In the genomic region with DNA sequence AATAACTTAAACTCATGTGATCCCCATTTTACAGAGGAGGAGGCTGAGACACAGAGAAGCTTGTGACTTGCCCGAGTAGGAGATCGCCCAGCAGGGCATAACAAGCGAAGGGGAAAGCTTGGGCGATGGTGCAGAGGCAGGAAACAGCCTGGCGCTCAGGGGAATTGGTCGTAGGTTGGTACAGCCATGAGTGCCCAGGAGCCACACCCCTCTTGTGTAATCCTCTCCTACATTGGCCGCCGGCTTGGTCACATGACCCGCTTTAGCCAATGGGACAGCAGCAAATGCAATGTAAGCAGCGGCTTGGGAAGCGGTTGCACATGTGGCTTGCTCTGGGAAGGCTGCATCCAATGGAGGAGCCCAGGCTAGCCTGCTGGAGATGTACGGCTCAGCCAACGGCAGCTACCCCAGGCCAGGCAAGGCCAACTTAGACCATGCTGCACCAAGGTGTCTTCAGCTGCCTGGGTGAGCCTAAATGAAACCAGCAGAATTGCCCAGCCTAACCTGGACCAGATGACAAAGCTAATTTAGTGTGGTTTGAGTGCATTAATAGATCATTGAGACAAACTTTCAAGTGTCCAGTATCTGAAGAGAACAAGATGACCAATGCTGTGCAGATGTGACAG, we compare ENCODE assay signal across 11 cellular contexts. TPM values are rescaled to one million over a fixed set of nuclear protein-coding genes. Genes with fewer than 3 reads are reported as not detected.
DNase-seq lines count a peak whose midpoint lies in the region; ATAC-seq, FAIRE-seq and TF ChIP-seq lines count a peak whose summit lies in the region.
"Had no signal": no experiment of that assay in that cellular context is flagged by ENCODE, and none has a peak within 500 bp of the region (broad histone marks: within the 10 kb centered on the region; RNA-seq: fewer than 3 reads in every experiment).

No MANE protein-coding gene starts in this region.

- no peaks in the 10 kb centered on the region for H3K4me1 ChIP-seq in kidney (ENCODE audit: control insufficient read depth in 1 of 2, insufficient read depth in 1 of 2, low read depth in 1 of 2, low read length in 2 of 2)

- DNase-seq in G401 (ENCODE audit: low spot score) (peak; percentile 43), H7 (peak; percentile 85), RKO (ENCODE audit: low spot score) (peak; percentile 40), kidney (peak; percentile 54), NCI-H1105 (lab: John Stamatoyannopoulos, UW) (no peak), omental fat pad (ENCODE audit: low spot score) (no peak)
- DNase-seq in activated effector memory CD4-positive, alpha-beta T cell treated with anti-CD3 and anti-CD28 coated beads, Interleukin-2, amount 50 U/mL, for 16 hours: no peak
- DNase-seq: activated CD8-positive, alpha-beta memory T cell treated with anti-CD3 and anti-CD28 coated beads, Interleukin-2, amount 50 U/mL, for 4 hours; cortex of kidney; NCI-H510A treated with DMSO at 0.1 percent for 48 hours had no signal

- H3K9me3 ChIP-seq in kidney (ENCODE audit: control insufficient read depth in 1 of 2, low read length in 2 of 2): no peaks in the 10 kb centered on the region

- TF ChIP-seq CTCF in kidney (IDR thresholded peaks at IDR 0.05; ENCODE audit: borderline replicate concordance, extremely low read depth, insufficient read depth) (no peak), omental fat pad (IDR thresholded peaks at IDR 0.05) (no peak)

- no peak overlapping the region for H3K27ac ChIP-seq in kidney (ENCODE audit: low read depth in 2 of 2, low read length in 2 of 2)

- in situ Hi-C loops in G401 (cut with HindIII; ENCODE audit: low sequenced_read_pairs): no loop called here

- no peak overlapping the region for H3K9ac ChIP-seq in kidney (ENCODE audit: low read length in 2 of 2)

- no peaks in the 10 kb centered on the region for H3K36me3 ChIP-seq in H7 (replicated peaks; ENCODE audit: control insufficient read depth, insufficient read depth, low read length)
- H3K36me3 ChIP-seq in kidney (ENCODE audit: control insufficient read depth in 1 of 2, insufficient read depth in 2 of 2, low read length in 2 of 2): no peaks in the 10 kb centered on the region

- H3K4me3 ChIP-seq in H7 (ENCODE audit: insufficient read depth, low read depth, low read length): no peak overlapping the region
- no peak overlapping the region for H3K4me3 ChIP-seq in kidney (ENCODE audit: low read length in 2 of 2)

- no peaks in the 10 kb centered on the region for H3K27me3 ChIP-seq in H7 (ENCODE audit: control insufficient read depth, insufficient read depth, low read length)

- FAIRE-seq in kidney (lab: Jason Lieb, UNC): no peak
- FAIRE-seq: islet of Langerhans had no signal

- ATAC-seq in omental fat pad (ENCODE audit: low FRiP score): no peak

- intact Hi-C loops in kidney (cut with DNase I): no loop called here

RNA-seq across cellular contexts. Expression of a gene that starts 50.3 kb away (rescaled TPM):
- 20.2 and 31.2 TPM in 2 replicates for total RNA-seq in G401 (2014; rRNA removed; shearing (Covaris generic))
- 88.8 and 113 TPM in 2 replicates for total RNA-seq in H7 (2014; rRNA removed; shearing (Covaris generic))
- total RNA-seq in kidney (64.0 TPM), omental fat pad (10 to 100 TPM; 35.7 to 75.2 (median 56.4) TPM)
- polyA plus RNA-seq in kidney (ENCODE audit: insufficient read depth, low read depth, low replicate concordance): 7.1 TPM

Comparison
In these comparisons a context has a peak if more than half of its experiments do, and no peak if none do; other contexts are left out.
1. DNase-seq: peak in G401 (single experiment), H7 (single experiment), RKO (single experiment) and kidney (single experiment); none in activated effector memory CD4-positive, alpha-beta T cell treated with anti-CD3 and anti-CD28 coated beads, Interleukin-2, amount 50 U/mL, for 16 hours (single experiment), NCI-H1105 (single experiment) and omental fat pad (single experiment).